2 cellular contexts compared by ENCODE assay signal in genomic region chr6:32202186-32202585, GRCh38.
TF ChIP-seq lines count a peak whose summit lies in the region.

No MANE protein-coding gene starts in this region.

TF ChIP-seq in HepG2, 621 proteins besides CTCF, POLR2A, EP300 and RAD21:
- TF ChIP-seq ZNF687 (CRISPR knock-in tag; IDR thresholded peaks at IDR 0.05) = 0 out of 2 replicates have a peak, but pooled peaks have one; percentile 9
- TF ChIP-seq ZFP37 (CRISPR knock-in tag; IDR thresholded peaks at IDR 0.05; ENCODE audit: borderline replicate concordance) = no peak

TF ChIP-seq in HEK293T, 16 proteins besides CTCF, POLR2A, EP300 and RAD21:
- TF ChIP-seq CTBP1 (IDR thresholded peaks at IDR 0.05; ENCODE audit: borderline replicate concordance) = no peak
- TF ChIP-seq ARNT (IDR thresholded peaks at IDR 0.05) = no peak
- TF ChIP-seq ELF4 (IDR thresholded peaks at IDR 0.05) = no peak
- no peak for TF ChIP-seq PKNOX1 (IDR thresholded peaks at IDR 0.05)
- TF ChIP-seq FOXM1 (IDR thresholded peaks at IDR 0.05; ENCODE audit: borderline replicate concordance) = no peak
- TF ChIP-seq ZNF384 (IDR thresholded peaks at IDR 0.05) = no peak
- TF ChIP-seq NFRKB (IDR thresholded peaks at IDR 0.05) = no peak
- no peak for TF ChIP-seq BHLHE40 (IDR thresholded peaks at IDR 0.05; ENCODE audit: borderline replicate concordance)
- no peak for TF ChIP-seq FOXA1 (IDR thresholded peaks at IDR 0.05)
- no peak for TF ChIP-seq TARDBP (IDR thresholded peaks at IDR 0.05)
- TF ChIP-seq L3MBTL2 (conservative IDR thresholded peaks at IDR 0.05) = no peak
- TF ChIP-seq LEF1 (IDR thresholded peaks at IDR 0.05; ENCODE audit: borderline replicate concordance) = no peak
- TF ChIP-seq SUZ12 (IDR thresholded peaks at IDR 0.05) = no peak
- TF ChIP-seq HDGF (IDR thresholded peaks at IDR 0.05; ENCODE audit: borderline replicate concordance) = no peak
- no peak for TF ChIP-seq FOXK2 (IDR thresholded peaks at IDR 0.05)
